ENCODE assay signal across 15 cellular contexts in genomic region chr12:113291586-113291985, GRCh38.
"Had no signal": no experiment of that assay in that cellular context is flagged by ENCODE, and none has a peak within 500 bp of the region (broad histone marks: within the 10 kb centered on the region; RNA-seq: fewer than 3 reads in every experiment).

No MANE protein-coding gene starts in this region.

- DNase-seq: activated CD4-positive, alpha-beta memory T cell treated with anti-CD3 and anti-CD28 coated beads for 36 hours; activated CD4-positive, alpha-beta T cell treated with anti-CD3 and anti-CD28 coated beads for 4 hours; activated naive CD4-positive, alpha-beta T cell treated with anti-CD3 and anti-CD28 coated beads, Interleukin-2, amount 50 U/mL, for 16 hours; amygdala; endodermal cell; foreskin keratinocyte; left lung; mucosa of descending colon; naive B cell; pancreas; right lobe of liver; stimulated activated CD4-positive, alpha-beta T cell treated with anti-CD3 and anti-CD28 coated beads, Interleukin-4, amount 100 ng/mL, for 1 hour had no signal

- H3K9me3 ChIP-seq: left lung, mucosa of descending colon, pancreas, right lobe of liver had no signal

- H3K4me3 ChIP-seq: left lung, mucosa of descending colon, pancreas, right lobe of liver, smooth muscle cell had no signal

- H3K27me3 ChIP-seq: foreskin keratinocyte, left lung, pancreas, right lobe of liver had no signal

- H3K4me1 ChIP-seq: foreskin keratinocyte, left lung, pancreas had no signal

- H3K4me2 ChIP-seq: smooth muscle cell had no signal

- H3K27ac ChIP-seq: epithelial cell of prostate, foreskin keratinocyte, left lung, pancreas, right lobe of liver had no signal

- ATAC-seq: foreskin keratinocyte, left lung, mucosa of descending colon, pancreas, right lobe of liver, WTC11 had no signal
